ENCODE assay signal across 29 cellular contexts in the genomic region with DNA sequence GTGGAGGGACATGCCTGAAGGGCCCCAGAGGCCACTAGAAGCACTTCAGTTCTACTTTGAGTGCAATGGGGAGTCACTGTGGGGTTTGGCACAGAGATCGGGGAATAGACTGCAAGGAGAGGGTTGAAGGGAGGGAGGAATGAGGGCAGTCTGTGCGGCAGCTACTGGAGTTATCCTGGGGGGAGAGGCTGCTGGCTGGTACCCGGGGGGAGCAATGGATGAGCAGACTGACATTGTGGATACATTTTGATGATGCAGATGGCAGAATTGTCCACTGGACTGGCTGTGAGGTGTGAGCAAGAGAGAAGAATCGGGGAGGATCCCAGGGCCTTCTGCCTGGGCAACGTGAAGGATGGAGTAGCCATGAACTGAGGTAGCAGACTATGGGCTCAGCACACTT. TPM values are rescaled to one million over a fixed set of nuclear protein-coding genes. Genes with fewer than 3 reads are reported as not detected.
DNase-seq lines count a peak whose midpoint lies in the region; ATAC-seq, FAIRE-seq and TF ChIP-seq lines count a peak whose summit lies in the region.
"Had no signal": no experiment of that assay in that cellular context is flagged by ENCODE, and none has a peak within 500 bp of the region (broad histone marks: within the 10 kb centered on the region; RNA-seq: fewer than 3 reads in every experiment).

No MANE protein-coding gene starts in this region.

- TF ChIP-seq CTCF in heart right ventricle (IDR thresholded peaks at IDR 0.05) (no peak), astrocyte (IDR thresholded peaks at IDR 0.05; ENCODE audit: insufficient read depth, low read depth, low read length) (no peak), Peyer's patch (IDR thresholded peaks at IDR 0.05) (no peak)

- H3K9me3 ChIP-seq in heart right ventricle (peaks cover 0 to 4% (median 0%) of the 10 kb centered on the region in 11 donors), astrocyte (ENCODE audit: insufficient read depth, low read depth, low read length) (no peaks in the 10 kb centered on the region), Peyer's patch (peaks cover 0 to 3% (median 0%) of the 10 kb centered on the region in 4 donors)
- H3K9me3 ChIP-seq: colonic mucosa, left lung had no signal

- H3K4me3 Mint-ChIP-seq in astrocyte (ENCODE audit: unreplicated experiment) (no peak overlapping the region), memory B cell (peak overlapping the region; percentile 27)
- H3K4me3 Mint-ChIP-seq: activated CD8-positive, alpha-beta T cell treated with anti-CD3 and anti-CD28 coated beads for 36 hours had no signal

- peaks cover 17% of the 10 kb centered on the region for H3K79me2 ChIP-seq in astrocyte (ENCODE audit: insufficient read depth, low read length)

- H3K27me3 Mint-ChIP-seq in astrocyte (ENCODE audit: low read depth, unreplicated experiment): peaks cover 26% of the 10 kb centered on the region
- peaks cover 11% of the 10 kb centered on the region for H3K27me3 Mint-ChIP-seq in memory B cell

- H3K4me2 ChIP-seq in astrocyte (ENCODE audit: low read length): no peak overlapping the region
- H3K4me2 ChIP-seq: KMS-11, PC-9 had no signal

- no peaks in the 10 kb centered on the region for H3K36me3 ChIP-seq in heart right ventricle
- no peaks in the 10 kb centered on the region for H3K36me3 ChIP-seq in astrocyte (ENCODE audit: insufficient read depth, low read length)
- H3K36me3 ChIP-seq in Peyer's patch: no peaks in the 10 kb centered on the region
- H3K36me3 ChIP-seq: colonic mucosa, left lung had no signal

- H3K36me3 Mint-ChIP-seq in astrocyte (ENCODE audit: low read depth, unreplicated experiment): no peaks in the 10 kb centered on the region
- peaks cover 2% of the 10 kb centered on the region for H3K36me3 Mint-ChIP-seq in memory B cell
- H3K36me3 Mint-ChIP-seq: stimulated activated naive B cell treated with anti-CD40 and anti-IgM and Interleukin-4, amounts not matched to agents 10 μg/mL and 1 μg/mL and 100 μg/mL, for 72 hours had no signal

- no peak overlapping the region for H3K27ac Mint-ChIP-seq in astrocyte (ENCODE audit: unreplicated experiment)
- H3K27ac Mint-ChIP-seq in memory B cell: no peak overlapping the region
- H3K27ac Mint-ChIP-seq: activated CD8-positive, alpha-beta T cell treated with anti-CD3 and anti-CD28 coated beads for 36 hours; stimulated activated naive B cell treated with anti-CD40 and anti-IgM and Interleukin-4, amounts not matched to agents 10 μg/mL and 1 μg/mL and 100 μg/mL, for 72 hours; T-helper 1 cell treated with Interleukin-12 subunit alpha and Interleukin-12 subunit beta and Interleukin-4 antibody, amounts not matched to agents 30 μg/mL and 1 μg/mL, for 36 hours had no signal

- H3K4me1 ChIP-seq in heart right ventricle: peaks cover 0 to 14% (median 10%) of the 10 kb centered on the region in 9 donors
- peaks cover 10% of the 10 kb centered on the region for H3K4me1 ChIP-seq in astrocyte (ENCODE audit: insufficient read depth, low read length)
- peaks cover 0 to 5% (median 0%) of the 10 kb centered on the region in 4 donors for H3K4me1 ChIP-seq in Peyer's patch
- H3K4me1 ChIP-seq: colonic mucosa had no signal

- H2AFZ ChIP-seq in astrocyte (ENCODE audit: low read depth, low read length): no peak overlapping the region
- H2AFZ ChIP-seq: PC-9 had no signal

- H3K4me3 ChIP-seq in heart right ventricle: no peak overlapping the region
- no peak overlapping the region for H3K4me3 ChIP-seq in astrocyte (ENCODE audit: insufficient read depth, low read depth, low read length)
- no peak overlapping the region for H3K4me3 ChIP-seq in Peyer's patch
- H3K4me3 ChIP-seq: colonic mucosa, left lung, PC-9 had no signal

- DNase-seq in cardiac septum (ENCODE audit: low spot score) (peak; percentile 58), heart right ventricle (no peak), astrocyte (ENCODE audit: low read depth) (no peak), memory B cell (ENCODE audit: low spot score in 2 of 2) (no peak), posterior vena cava (ENCODE audit: low spot score) (peak; percentile 34), NCI-H82 (lab: John Stamatoyannopoulos, UW) (no peak), Peyer's patch (no peak)
- DNase-seq: activated T-cell treated with anti-CD3 and anti-CD28 coated beads, Interleukin-2, amount 50 U/mL, for 1 hour; colonic mucosa; DMS 273 treated with DMSO at 0.1 percent for 48 hours; effector memory CD4-positive, alpha-beta T cell; glutamatergic neuron; left lung; MM.1S; NCI-H2081; NCI-H2227 treated with DMSO at 0.1 percent for 48 hours; NCI-H526 treated with DMSO at 0.1 percent for 48 hours; stimulated activated naive B cell treated with anti-CD40 and anti-IgM and Interleukin-4, amounts not matched to agents 10 μg/mL and 1 μg/mL and 100 μg/mL, for 72 hours; substantia nigra; trophoblast cell had no signal

- ATAC-seq in heart right ventricle: no peak
- ATAC-seq in memory B cell (ENCODE audit: low read depth): no peak
- ATAC-seq in GM18867 (IDR thresholded peaks at IDR 0.05; ENCODE audit: unreplicated experiment): no peak
- ATAC-seq: left lung; Right ventricle myocardium inferior; SK-N-SH treated with all-trans-retinoic acid at 6 μM for 48 hours; stimulated activated naive B cell treated with anti-CD40 and anti-IgM and Interleukin-4, amounts not matched to agents 10 μg/mL and 1 μg/mL and 100 μg/mL, for 72 hours had no signal

- H3K27ac ChIP-seq in heart right ventricle (no peak overlapping the region), astrocyte (ENCODE audit: low read depth, low read length) (no peak overlapping the region), Peyer's patch (no peak overlapping the region)
- H3K27ac ChIP-seq: colonic mucosa, KMS-11, left lung, PC-9 had no signal

- WGBS in heart right ventricle, 2 donors: 76 to 82% methylated on average over 5 of the region's 5 CpGs

- no peaks in the 10 kb centered on the region for H4K20me1 ChIP-seq in astrocyte (ENCODE audit: insufficient read depth, low read length)

- H3K27me3 ChIP-seq in heart right ventricle: peaks cover 0 to 69% (median 0%) of the 10 kb centered on the region in 7 donors
- H3K27me3 ChIP-seq in astrocyte (ENCODE audit: insufficient read depth, low read length): no peaks in the 10 kb centered on the region
- H3K27me3 ChIP-seq in Peyer's patch: no peaks in the 10 kb centered on the region

- peak; percentile 72 for FAIRE-seq in astrocyte (lab: Jason Lieb, UNC)
- FAIRE-seq: bronchial epithelial cell, islet of Langerhans had no signal

- TF ChIP-seq POLR2A in Peyer's patch (IDR thresholded peaks at IDR 0.05): no peak

- H3K9me3 Mint-ChIP-seq in astrocyte (ENCODE audit: unreplicated experiment) (peaks cover 3% of the 10 kb centered on the region), memory B cell (no peaks in the 10 kb centered on the region)
- H3K9me3 Mint-ChIP-seq: activated CD8-positive, alpha-beta T cell treated with anti-CD3 and anti-CD28 coated beads for 36 hours; stimulated activated naive B cell treated with anti-CD40 and anti-IgM and Interleukin-4, amounts not matched to agents 10 μg/mL and 1 μg/mL and 100 μg/mL, for 72 hours; T-helper 1 cell treated with Interleukin-12 subunit alpha and Interleukin-12 subunit beta and Interleukin-4 antibody, amounts not matched to agents 30 μg/mL and 1 μg/mL, for 36 hours had no signal

- H3K4me1 Mint-ChIP-seq in astrocyte (ENCODE audit: low read depth, unreplicated experiment): no peaks in the 10 kb centered on the region
- peaks cover 15% of the 10 kb centered on the region for H3K4me1 Mint-ChIP-seq in memory B cell

- intact Hi-C loops in cardiac septum (cut with DNase I): loop anchor here (5.0 to 10.0 kb wide), 4 partner anchors 158 to 398 kb away; no protein-coding TSS in a partner anchor
- intact Hi-C loops in heart right ventricle (cut with DNase I): loop anchor here in 7 of 10 donors (5.0 to 10.0 kb wide), 5 partner anchors 124 to 398 kb away; no protein-coding TSS in a partner anchor
- intact Hi-C loops in posterior vena cava (cut with DNase I): loop anchor here in 1 of 2 donors (10.0 kb wide), 1 partner anchor 406 kb away; no protein-coding TSS in a partner anchor

- no peak overlapping the region for H3K9ac ChIP-seq in astrocyte (ENCODE audit: low read length)
- H3K9ac ChIP-seq: KMS-11 had no signal

RNA-seq across cellular contexts. Expression of gene MAMLD1, which starts 2.8 kb away (rescaled TPM):
- total RNA-seq in cardiac septum (2.6 TPM), heart right ventricle (1 to 10 TPM; 1.2 to 4.2 (median 2.3) TPM), astrocyte (6.6 TPM in 2 replicates), posterior vena cava (10 to 100 TPM; 10.9 to 12.8 TPM), Peyer's patch (1 to 10 TPM in 1 of 4 donors, under 1 TPM in 3; 0.38 to 2.5 (median 0.75) TPM)
- 1 to 10 TPM; 1.4 to 2.7 TPM for polyA plus RNA-seq in heart right ventricle

Comparison
In these comparisons a context has a peak if more than half of its experiments do, and no peak if none do; other contexts are left out.
1. DNase-seq: peak in cardiac septum (single experiment) and posterior vena cava (single experiment); none in heart right ventricle (0 of 2), astrocyte (single experiment), memory B cell (0 of 2), NCI-H82 (single experiment) and Peyer's patch (0 of 3).